1 cellular context compared by ENCODE assay signal in genomic region chrX:119852410-119853353, GRCh38.
TF ChIP-seq lines count a peak whose summit lies in the region.

A gene with protein sequence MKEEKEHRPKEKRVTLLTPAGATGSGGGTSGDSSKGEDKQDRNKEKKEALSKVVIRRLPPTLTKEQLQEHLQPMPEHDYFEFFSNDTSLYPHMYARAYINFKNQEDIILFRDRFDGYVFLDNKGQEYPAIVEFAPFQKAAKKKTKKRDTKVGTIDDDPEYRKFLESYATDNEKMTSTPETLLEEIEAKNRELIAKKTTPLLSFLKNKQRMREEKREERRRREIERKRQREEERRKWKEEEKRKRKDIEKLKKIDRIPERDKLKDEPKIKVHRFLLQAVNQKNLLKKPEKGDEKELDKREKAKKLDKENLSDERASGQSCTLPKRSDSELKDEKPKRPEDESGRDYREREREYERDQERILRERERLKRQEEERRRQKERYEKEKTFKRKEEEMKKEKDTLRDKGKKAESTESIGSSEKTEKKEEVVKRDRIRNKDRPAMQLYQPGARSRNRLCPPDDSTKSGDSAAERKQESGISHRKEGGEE (minus strand): TSS chrX:119852963. CDS start chrX:119852928, 35 bp downstream.

TF ChIP-seq in K562, 482 proteins besides CTCF, POLR2A, EP300 and RAD21 (continued from another document):
- TF ChIP-seq CREB1 (IDR thresholded peaks at IDR 0.05): peak; percentile 82
- peak; percentile 75; the same call in 1 of the 2 replicates for TF ChIP-seq CREB1 (CRISPR knock-in tag; IDR thresholded peaks at IDR 0.05)
